ENCODE assay signal across 16 cellular contexts in genomic region chr11:12413141-12414055, GRCh38. TPM values are rescaled to one million over a fixed set of nuclear protein-coding genes. Genes with fewer than 3 reads are reported as not detected.
DNase-seq lines count a peak whose midpoint lies in the region; ATAC-seq and TF ChIP-seq lines count a peak whose summit lies in the region.
"Had no signal": no experiment of that assay in that cellular context is flagged by ENCODE, and none has a peak within 500 bp of the region (broad histone marks: within the 10 kb centered on the region; RNA-seq: fewer than 3 reads in every experiment).

No MANE protein-coding gene starts in this region.

- H3K27ac ChIP-seq in muscle layer of duodenum (ENCODE audit: low read length): peak overlapping the region; percentile 93
- H3K27ac ChIP-seq in subcutaneous abdominal adipose tissue (ENCODE audit: low read depth, low read length): peak overlapping the region; percentile 89
- H3K27ac ChIP-seq: lower lobe of right lung had no signal

- H3K36me3 Mint-ChIP-seq in HFFc6 (ENCODE audit: low read depth) (peaks cover 14% of the 10 kb centered on the region; the same call in 1 of the 2 replicates), brain (no peaks in the 10 kb centered on the region)

- H3K27me3 ChIP-seq in muscle layer of duodenum (ENCODE audit: low read depth, low read length) (no peaks in the 10 kb centered on the region), subcutaneous abdominal adipose tissue (ENCODE audit: control insufficient read depth in 5 of 5, insufficient read depth in 4 of 5, low read length in 5 of 5) (no peaks in the 10 kb centered on the region)

- H3K27ac Mint-ChIP-seq in HFFc6: peak overlapping the region; percentile 95
- H3K27ac Mint-ChIP-seq in brain: peak overlapping the region in 4 of 5 experiments; percentile 64 to 83 (median 76)

- H3K4me3 ChIP-seq in muscle layer of duodenum (ENCODE audit: low read depth in 1 of 2, low read length in 2 of 2) (peak overlapping the region in 1 of 2 donors; percentile 6), subcutaneous abdominal adipose tissue (ENCODE audit: low read depth in 1 of 5, low read length in 5 of 5) (no peak overlapping the region)
- H3K4me3 ChIP-seq: lower lobe of right lung had no signal

- no peaks in the 10 kb centered on the region for H3K9me3 Mint-ChIP-seq in HFFc6
- H3K9me3 Mint-ChIP-seq in brain: no peaks in the 10 kb centered on the region

- TF ChIP-seq CTCF in HFFc6 (IDR thresholded peaks at IDR 0.05): no peak
- no peak for TF ChIP-seq CTCF in brain (conservative IDR thresholded peaks at IDR 0.05)

- H3K4me1 ChIP-seq in muscle layer of duodenum (ENCODE audit: control insufficient read depth in 1 of 2, insufficient read depth in 2 of 2, low read length in 2 of 2) (peaks cover 3 to 52% of the 10 kb centered on the region in 2 donors), subcutaneous abdominal adipose tissue (ENCODE audit: control insufficient read depth in 5 of 5, insufficient read depth in 5 of 5, low read length in 5 of 5) (peaks cover 10 to 84% (median 62%) of the 10 kb centered on the region in 5 donors)

- H3K27me3 Mint-ChIP-seq in HFFc6 (ENCODE audit: insufficient read depth): peaks cover 1% of the 10 kb centered on the region; the same call in 1 of the 2 replicates
- no peaks in the 10 kb centered on the region for H3K27me3 Mint-ChIP-seq in brain

- DNase-seq in HFFc6 (no peak), NCI-H2107 (lab: John Stamatoyannopoulos, UW) (no peak), foreskin melanocyte (no peak), NCI-H524 (lab: John Stamatoyannopoulos, UW) (no peak)
- DNase-seq: activated naive CD4-positive, alpha-beta T cell; GDM1; GOT3; Kasumi-1; lower lobe of right lung; NCI-H187; posterior cingulate gyrus; stimulated activated CD4-positive, alpha-beta T cell treated with anti-CD3 and anti-CD28 coated beads, Interleukin-4, amount 100 ng/mL, for 1 hour had no signal

- H3K9me3 ChIP-seq in muscle layer of duodenum (ENCODE audit: control insufficient read depth in 1 of 2, low read length in 2 of 2) (no peaks in the 10 kb centered on the region), subcutaneous abdominal adipose tissue (ENCODE audit: control insufficient read depth in 5 of 5, low read length in 5 of 5) (no peaks in the 10 kb centered on the region)
- H3K9me3 ChIP-seq: lower lobe of right lung had no signal

- H3K4me1 Mint-ChIP-seq in HFFc6 (ENCODE audit: low read depth) (peaks cover 100% of the 10 kb centered on the region), brain (peaks cover 70% of the 10 kb centered on the region)

- no peak for ATAC-seq in HG03108 (IDR thresholded peaks at IDR 0.05; ENCODE audit: unreplicated experiment)

- peak overlapping the region in 2 of 5 donors; percentile 26 to 52 for H3K9ac ChIP-seq in subcutaneous abdominal adipose tissue (ENCODE audit: low read length in 5 of 5)

- peak overlapping the region; percentile 87 for H3K4me3 Mint-ChIP-seq in HFFc6
- peak overlapping the region in 3 of 5 experiments; percentile 7 to 56 (median 23) for H3K4me3 Mint-ChIP-seq in brain

- H3K36me3 ChIP-seq in muscle layer of duodenum (ENCODE audit: control insufficient read depth in 1 of 2, insufficient read depth in 2 of 2, low read length in 2 of 2) (no peaks in the 10 kb centered on the region), subcutaneous abdominal adipose tissue (ENCODE audit: control insufficient read depth in 5 of 5, insufficient read depth in 5 of 5, low read length in 5 of 5) (no peaks in the 10 kb centered on the region)
- H3K36me3 ChIP-seq: lower lobe of right lung had no signal

RNA-seq across cellular contexts. Expression of gene PARVA, which starts 36.0 kb away (rescaled TPM):
- 100 to 1,000 TPM; 150 to 237 (median 184) TPM for total RNA-seq in HFFc6 (2021; fragmentation: NEBNext Ultra II Directional; extraction: Animal tissue kit (Norgen Biotek cat#: 25700))
- polyA plus RNA-seq in brain (ENCODE audit: insufficient read depth, low read depth, low replicate concordance): 20.0 TPM
